ENCODE assay signal across 1 cellular context in the genomic region with DNA sequence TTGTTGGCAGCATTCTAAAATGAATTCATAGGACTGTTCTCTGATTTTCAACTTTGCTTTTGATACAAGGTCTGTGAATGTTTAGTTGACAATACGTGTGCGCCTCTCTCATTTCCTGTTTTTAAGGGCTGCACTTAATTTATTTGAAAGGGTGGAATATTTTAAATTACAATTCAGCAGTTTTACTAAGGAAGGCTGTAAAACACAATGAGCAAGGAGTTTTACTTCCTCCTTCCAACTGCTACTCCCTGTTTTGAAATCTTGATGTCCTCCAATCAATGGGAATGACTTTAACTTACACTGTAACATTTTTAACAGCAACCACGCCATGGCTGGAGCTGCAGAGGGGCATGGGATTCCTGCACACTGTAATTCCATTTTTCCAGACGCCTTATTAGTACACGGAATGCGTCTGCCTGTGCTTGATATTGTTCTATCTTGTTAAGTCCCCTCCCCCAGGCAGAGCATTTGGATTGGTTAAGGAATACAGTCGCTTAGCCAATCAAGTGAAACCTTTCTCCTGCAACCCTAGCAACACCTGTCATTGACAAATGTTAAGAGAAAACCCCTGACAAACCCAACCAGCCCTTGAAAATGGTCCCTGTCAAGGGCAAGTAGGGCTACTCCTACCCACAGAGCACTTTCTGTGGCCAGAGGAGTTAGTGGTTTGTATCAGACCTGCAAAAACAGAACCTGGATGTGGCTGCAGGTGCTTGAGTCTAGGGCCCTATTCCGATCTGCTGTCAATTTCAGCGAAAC.
TF ChIP-seq lines count a peak whose summit lies in the region.

No MANE protein-coding gene starts in this region.

TF ChIP-seq in GM12878, 131 proteins besides CTCF, POLR2A, EP300 and RAD21 (continued from another document and continues in another):
- TF ChIP-seq, protein P1, sequence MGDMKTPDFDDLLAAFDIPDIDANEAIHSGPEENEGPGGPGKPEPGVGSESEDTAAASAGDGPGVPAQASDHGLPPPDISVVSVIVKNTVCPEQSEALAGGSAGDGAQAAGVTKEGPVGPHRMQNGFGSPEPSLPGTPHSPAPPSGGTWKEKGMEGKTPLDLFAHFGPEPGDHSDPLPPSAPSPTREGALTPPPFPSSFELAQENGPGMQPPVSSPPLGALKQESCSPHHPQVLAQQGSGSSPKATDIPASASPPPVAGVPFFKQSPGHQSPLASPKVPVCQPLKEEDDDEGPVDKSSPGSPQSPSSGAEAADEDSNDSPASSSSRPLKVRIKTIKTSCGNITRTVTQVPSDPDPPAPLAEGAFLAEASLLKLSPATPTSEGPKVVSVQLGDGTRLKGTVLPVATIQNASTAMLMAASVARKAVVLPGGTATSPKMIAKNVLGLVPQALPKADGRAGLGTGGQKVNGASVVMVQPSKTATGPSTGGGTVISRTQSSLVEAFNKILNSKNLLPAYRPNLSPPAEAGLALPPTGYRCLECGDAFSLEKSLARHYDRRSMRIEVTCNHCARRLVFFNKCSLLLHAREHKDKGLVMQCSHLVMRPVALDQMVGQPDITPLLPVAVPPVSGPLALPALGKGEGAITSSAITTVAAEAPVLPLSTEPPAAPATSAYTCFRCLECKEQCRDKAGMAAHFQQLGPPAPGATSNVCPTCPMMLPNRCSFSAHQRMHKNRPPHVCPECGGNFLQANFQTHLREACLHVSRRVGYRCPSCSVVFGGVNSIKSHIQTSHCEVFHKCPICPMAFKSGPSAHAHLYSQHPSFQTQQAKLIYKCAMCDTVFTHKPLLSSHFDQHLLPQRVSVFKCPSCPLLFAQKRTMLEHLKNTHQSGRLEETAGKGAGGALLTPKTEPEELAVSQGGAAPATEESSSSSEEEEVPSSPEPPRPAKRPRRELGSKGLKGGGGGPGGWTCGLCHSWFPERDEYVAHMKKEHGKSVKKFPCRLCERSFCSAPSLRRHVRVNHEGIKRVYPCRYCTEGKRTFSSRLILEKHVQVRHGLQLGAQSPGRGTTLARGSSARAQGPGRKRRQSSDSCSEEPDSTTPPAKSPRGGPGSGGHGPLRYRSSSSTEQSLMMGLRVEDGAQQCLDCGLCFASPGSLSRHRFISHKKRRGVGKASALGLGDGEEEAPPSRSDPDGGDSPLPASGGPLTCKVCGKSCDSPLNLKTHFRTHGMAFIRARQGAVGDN (IDR thresholded peaks at IDR 0.05), result no peak
- TF ChIP-seq ZSCAN29 (IDR thresholded peaks at IDR 0.05), result no peak
- TF ChIP-seq MEF2B (IDR thresholded peaks at IDR 0.05; ENCODE audit: partially characterized antibody, poor library complexity, severe bottlenecking), result peak; percentile 32
- no peak for TF ChIP-seq EGR1 (IDR thresholded peaks at IDR 0.05; ENCODE audit: borderline replicate concordance in 1 of 2, low read depth in 2 of 2, low read length in 2 of 2)
- peak; percentile 86; the same call in 1 of the 2 replicates for TF ChIP-seq MEF2A (IDR thresholded peaks at IDR 0.05; ENCODE audit: insufficient read depth, low read depth, low read length)
- peak; percentile 96 for TF ChIP-seq RFX5 (IDR thresholded peaks at IDR 0.05; ENCODE audit: low read depth, low read length)
- no peak for TF ChIP-seq ZBTB11 (CRISPR knock-in tag; IDR thresholded peaks at IDR 0.05)
- TF ChIP-seq, protein P2, sequence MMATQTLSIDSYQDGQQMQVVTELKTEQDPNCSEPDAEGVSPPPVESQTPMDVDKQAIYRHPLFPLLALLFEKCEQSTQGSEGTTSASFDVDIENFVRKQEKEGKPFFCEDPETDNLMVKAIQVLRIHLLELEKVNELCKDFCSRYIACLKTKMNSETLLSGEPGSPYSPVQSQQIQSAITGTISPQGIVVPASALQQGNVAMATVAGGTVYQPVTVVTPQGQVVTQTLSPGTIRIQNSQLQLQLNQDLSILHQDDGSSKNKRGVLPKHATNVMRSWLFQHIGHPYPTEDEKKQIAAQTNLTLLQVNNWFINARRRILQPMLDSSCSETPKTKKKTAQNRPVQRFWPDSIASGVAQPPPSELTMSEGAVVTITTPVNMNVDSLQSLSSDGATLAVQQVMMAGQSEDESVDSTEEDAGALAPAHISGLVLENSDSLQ (IDR thresholded peaks at IDR 0.05), result peak; percentile 94
- peak; percentile 65 to 84; a peak in 3 of 4 replicates for TF ChIP-seq BHLHE40 (IDR thresholded peaks at IDR 0.05; ENCODE audit: borderline replicate concordance in 1 of 2, low read depth in 2 of 2, low read length in 1 of 2)
- TF ChIP-seq, protein P3, sequence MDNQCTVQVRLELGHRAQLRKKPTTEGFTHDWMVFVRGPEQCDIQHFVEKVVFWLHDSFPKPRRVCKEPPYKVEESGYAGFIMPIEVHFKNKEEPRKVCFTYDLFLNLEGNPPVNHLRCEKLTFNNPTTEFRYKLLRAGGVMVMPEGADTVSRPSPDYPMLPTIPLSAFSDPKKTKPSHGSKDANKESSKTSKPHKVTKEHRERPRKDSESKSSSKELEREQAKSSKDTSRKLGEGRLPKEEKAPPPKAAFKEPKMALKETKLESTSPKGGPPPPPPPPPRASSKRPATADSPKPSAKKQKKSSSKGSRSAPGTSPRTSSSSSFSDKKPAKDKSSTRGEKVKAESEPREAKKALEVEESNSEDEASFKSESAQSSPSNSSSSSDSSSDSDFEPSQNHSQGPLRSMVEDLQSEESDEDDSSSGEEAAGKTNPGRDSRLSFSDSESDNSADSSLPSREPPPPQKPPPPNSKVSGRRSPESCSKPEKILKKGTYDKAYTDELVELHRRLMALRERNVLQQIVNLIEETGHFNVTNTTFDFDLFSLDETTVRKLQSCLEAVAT (IDR thresholded peaks at IDR 0.05), result peak; percentile 92
- no peak for TF ChIP-seq PRDM15 (CRISPR knock-in tag; IDR thresholded peaks at IDR 0.05)
- no peak for TF ChIP-seq MYB (IDR thresholded peaks at IDR 0.05; ENCODE audit: borderline replicate concordance, low read depth, low read length)
- TF ChIP-seq TARDBP (IDR thresholded peaks at IDR 0.05; ENCODE audit: borderline replicate concordance), result peak; percentile 44; the same call in 1 of the 2 replicates
- TF ChIP-seq STAT1 (conservative IDR thresholded peaks at IDR 0.05), result no peak
- TF ChIP-seq ESRRA (IDR thresholded peaks at IDR 0.05; ENCODE audit: low read length), result 0 out of 2 replicates have a peak, but pooled peaks have one; percentile 15
- TF ChIP-seq RCOR1 (conservative IDR thresholded peaks at IDR 0.05; ENCODE audit: low read depth, low read length), result no peak
- TF ChIP-seq YBX1 (IDR thresholded peaks at IDR 0.05), result no peak
- TF ChIP-seq E2F4 (IDR thresholded peaks at IDR 0.05; ENCODE audit: low read depth, low read length), result no peak
- TF ChIP-seq MAX (IDR thresholded peaks at IDR 0.05; ENCODE audit: low read depth, low read length), result no peak
- TF ChIP-seq GABPA (IDR thresholded peaks at IDR 0.05; ENCODE audit: low read depth), result no peak
- peak; percentile 95 for TF ChIP-seq FOXM1 (IDR thresholded peaks at IDR 0.05; ENCODE audit: low read depth, low read length)
- TF ChIP-seq CREB1 (IDR thresholded peaks at IDR 0.05; ENCODE audit: low read depth), result peak; percentile 64; the same call in 1 of the 2 replicates
- TF ChIP-seq, protein P4, sequence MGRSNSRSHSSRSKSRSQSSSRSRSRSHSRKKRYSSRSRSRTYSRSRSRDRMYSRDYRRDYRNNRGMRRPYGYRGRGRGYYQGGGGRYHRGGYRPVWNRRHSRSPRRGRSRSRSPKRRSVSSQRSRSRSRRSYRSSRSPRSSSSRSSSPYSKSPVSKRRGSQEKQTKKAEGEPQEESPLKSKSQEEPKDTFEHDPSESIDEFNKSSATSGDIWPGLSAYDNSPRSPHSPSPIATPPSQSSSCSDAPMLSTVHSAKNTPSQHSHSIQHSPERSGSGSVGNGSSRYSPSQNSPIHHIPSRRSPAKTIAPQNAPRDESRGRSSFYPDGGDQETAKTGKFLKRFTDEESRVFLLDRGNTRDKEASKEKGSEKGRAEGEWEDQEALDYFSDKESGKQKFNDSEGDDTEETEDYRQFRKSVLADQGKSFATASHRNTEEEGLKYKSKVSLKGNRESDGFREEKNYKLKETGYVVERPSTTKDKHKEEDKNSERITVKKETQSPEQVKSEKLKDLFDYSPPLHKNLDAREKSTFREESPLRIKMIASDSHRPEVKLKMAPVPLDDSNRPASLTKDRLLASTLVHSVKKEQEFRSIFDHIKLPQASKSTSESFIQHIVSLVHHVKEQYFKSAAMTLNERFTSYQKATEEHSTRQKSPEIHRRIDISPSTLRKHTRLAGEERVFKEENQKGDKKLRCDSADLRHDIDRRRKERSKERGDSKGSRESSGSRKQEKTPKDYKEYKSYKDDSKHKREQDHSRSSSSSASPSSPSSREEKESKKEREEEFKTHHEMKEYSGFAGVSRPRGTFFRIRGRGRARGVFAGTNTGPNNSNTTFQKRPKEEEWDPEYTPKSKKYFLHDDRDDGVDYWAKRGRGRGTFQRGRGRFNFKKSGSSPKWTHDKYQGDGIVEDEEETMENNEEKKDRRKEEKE (IDR thresholded peaks at IDR 0.05), result no peak
- TF ChIP-seq RBBP5 (conservative IDR thresholded peaks at IDR 0.05), result no peak
- no peak for TF ChIP-seq HDGF (IDR thresholded peaks at IDR 0.05)
- peak; percentile 85 for TF ChIP-seq SKIL (IDR thresholded peaks at IDR 0.05; ENCODE audit: low read depth, poor library complexity, severe bottlenecking)
- TF ChIP-seq NBN (IDR thresholded peaks at IDR 0.05), result peak; percentile 82
- TF ChIP-seq LARP7 (IDR thresholded peaks at IDR 0.05), result no peak
